19 cellular contexts compared by ENCODE assay signal in the genomic region with DNA sequence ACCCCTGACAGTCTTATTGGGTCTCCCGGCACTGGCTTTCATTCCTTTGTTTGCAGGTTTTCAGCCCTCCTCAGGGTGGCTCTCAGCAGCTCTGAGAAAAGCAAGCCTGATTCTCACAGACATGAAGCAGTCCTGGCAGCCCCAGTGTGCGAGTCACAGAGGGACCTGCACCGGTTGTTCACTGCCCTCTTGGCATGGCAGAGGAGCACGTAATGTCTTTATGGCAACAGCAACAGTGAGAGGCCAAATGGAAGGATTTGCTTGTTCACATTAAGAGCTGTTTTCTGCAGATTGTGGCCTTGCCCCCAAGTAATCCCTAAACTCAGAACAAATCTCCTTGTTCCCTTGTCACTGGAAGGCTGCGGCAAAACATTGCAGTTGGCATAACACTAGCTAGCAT. TPM values are rescaled to one million over a fixed set of nuclear protein-coding genes. Genes with fewer than 3 reads are reported as not detected.
A peak's percentile ranks its signal among the peaks of the same experiment; 100 is the strongest.
DNase-seq lines count a peak whose midpoint lies in the region; ATAC-seq and TF ChIP-seq lines count a peak whose summit lies in the region.
"Had no signal": no experiment of that assay in that cellular context is flagged by ENCODE, and none has a peak within 500 bp of the region (broad histone marks: within the 10 kb centered on the region; RNA-seq: fewer than 3 reads in every experiment).

No MANE protein-coding gene starts in this region.

- H3K4me3 ChIP-seq in H7 (ENCODE audit: insufficient read depth, low read depth, low read length) (no peak overlapping the region), smooth muscle cell (no peak overlapping the region)
- H3K4me3 ChIP-seq: GM12878, PC-9 had no signal

- H3K36me3 ChIP-seq in H7 (replicated peaks; ENCODE audit: control insufficient read depth, insufficient read depth, low read length) (no peaks in the 10 kb centered on the region), smooth muscle cell (ENCODE audit: low read depth) (no peaks in the 10 kb centered on the region)
- H3K36me3 ChIP-seq: esophagus muscularis mucosa had no signal

- no peak for TF ChIP-seq CTCF in smooth muscle cell (IDR thresholded peaks at IDR 0.05; ENCODE audit: borderline replicate concordance, insufficient read depth, poor library complexity, severe bottlenecking)

- peak; percentile 65 for ATAC-seq in left ventricle myocardium superior
- ATAC-seq in HG02973 (IDR thresholded peaks at IDR 0.05; ENCODE audit: unreplicated experiment): no peak
- ATAC-seq in HG03097 (IDR thresholded peaks at IDR 0.05; ENCODE audit: low FRiP score, unreplicated experiment): no peak
- ATAC-seq: GM12878, HepG2 had no signal

- no peak overlapping the region for H3K27ac ChIP-seq in smooth muscle cell (ENCODE audit: low read depth)
- H3K27ac ChIP-seq: PC-9 had no signal

- H3F3A ChIP-seq in smooth muscle cell (ENCODE audit: low read depth): no peaks in the 10 kb centered on the region

- H3K9me3 ChIP-seq in smooth muscle cell (replicated peaks; ENCODE audit: low read depth): no peaks in the 10 kb centered on the region
- H3K9me3 ChIP-seq: esophagus muscularis mucosa had no signal

- H4K20me1 ChIP-seq in smooth muscle cell (ENCODE audit: low read depth): no peaks in the 10 kb centered on the region

- WGBS in smooth muscle cell (ENCODE audit: low lambda C conversion rate): 36% methylated on average over 5 of the region's 5 CpGs

- H3K27me3 ChIP-seq in H7 (ENCODE audit: control insufficient read depth, insufficient read depth, low read length) (peaks cover 42% of the 10 kb centered on the region), smooth muscle cell (ENCODE audit: low read depth) (peaks cover 60% of the 10 kb centered on the region)

- no peaks in the 10 kb centered on the region for H3K79me2 ChIP-seq in smooth muscle cell (ENCODE audit: low read depth)

- DNase-seq in H7: peak; percentile 55
- peak; percentile 5 for DNase-seq in cerebellar cortex (ENCODE audit: low spot score)
- DNase-seq in left ventricle myocardium superior: peak; percentile 49
- DNase-seq in smooth muscle cell (lab: John Stamatoyannopoulos, UW; ENCODE audit: unreplicated experiment): no peak
- no peak for DNase-seq in stimulated activated CD4-positive, alpha-beta T cell treated with anti-CD3 and anti-CD28 coated beads, Interleukin-4, amount 100 ng/mL, for 4 hours
- DNase-seq in iPS-NIHi7 (ENCODE audit: extremely low spot score): no peak
- DNase-seq: activated naive CD4-positive, alpha-beta T cell treated with anti-CD3 and anti-CD28 coated beads, Interleukin-2, amount 10 ng/mL, durations not matched to agents 7 days and 5 days; activated T-cell treated with anti-CD3 and anti-CD28 coated beads for 4 hours; dermis blood vessel endothelial cell; kidney; NCI-H187 treated with DMSO at 0.1 percent for 48 hours; NCI-H526; PC-9 had no signal

- H3K4me2 ChIP-seq in smooth muscle cell: peak overlapping the region; percentile 64
- H3K4me2 ChIP-seq: PC-9 had no signal

- intact Hi-C loops in left ventricle myocardium superior (cut with micrococcal nuclease): no loop called here

- H3K4me1 ChIP-seq in smooth muscle cell (ENCODE audit: low read depth): peaks cover 16% of the 10 kb centered on the region

- H3K9ac ChIP-seq in smooth muscle cell (ENCODE audit: low read depth): no peak overlapping the region

- peak overlapping the region; percentile 31 for H2AFZ ChIP-seq in smooth muscle cell (ENCODE audit: low read depth)
- H2AFZ ChIP-seq: PC-9 had no signal

RNA-seq across cellular contexts. Expression of gene KCNA5, which starts 3.4 kb away (rescaled TPM):
- total RNA-seq in H7 (2014; rRNA removed; shearing (Covaris generic)): 0.85 and 1.7 TPM in 2 replicates
- 2.2 TPM for total RNA-seq in left ventricle myocardium superior
- not detected in 2 replicates for total RNA-seq in smooth muscle cell
- not detected in 2 replicates for polyA plus RNA-seq in smooth muscle cell
- total RNA-seq: dermis blood vessel endothelial cell, HepG2, MCF 10A, PC-9 had no signal
- polyA plus RNA-seq: HepG2 had no signal

Comparison
In these comparisons a context has a peak if more than half of its experiments do, and no peak if none do; other contexts are left out.
1. DNase-seq: peak in H7 (single experiment), cerebellar cortex (single experiment) and left ventricle myocardium superior (single experiment); none in smooth muscle cell (single experiment), stimulated activated CD4-positive, alpha-beta T cell treated with anti-CD3 and anti-CD28 coated beads, Interleukin-4, amount 100 ng/mL, for 4 hours (0 of 2) and iPS-NIHi7 (single experiment).